In genomic region chr16:72247821-72248253, GRCh38 we compare ENCODE assay signal across 18 cellular contexts.
A peak's percentile ranks its signal among the peaks of the same experiment; 100 is the strongest.
DNase-seq lines count a peak whose midpoint lies in the region; ATAC-seq, FAIRE-seq and TF ChIP-seq lines count a peak whose summit lies in the region.
"Had no signal": no experiment of that assay in that cellular context is flagged by ENCODE, and none has a peak within 500 bp of the region (broad histone marks: within the 10 kb centered on the region; RNA-seq: fewer than 3 reads in every experiment).

No MANE protein-coding gene starts in this region.

- peaks cover 6% of the 10 kb centered on the region for H3K4me1 ChIP-seq in mammary epithelial cell (ENCODE audit: insufficient read depth, low read length)
- H3K4me1 ChIP-seq in iPS-18a (ENCODE audit: control insufficient read depth, low read depth, low read length), result no peaks in the 10 kb centered on the region
- peaks cover 8% of the 10 kb centered on the region for H3K4me1 ChIP-seq in suprapubic skin
- H3K4me1 ChIP-seq in left lung, result no peaks in the 10 kb centered on the region
- H3K4me1 ChIP-seq: BLaER1 treated with 17β-estradiol and CSF1 and Interleukin-3, amounts not matched to agents 10 nM and 100 nM had no signal

- H3K27ac ChIP-seq in mammary epithelial cell (ENCODE audit: insufficient read depth, low read depth, low read length) (no peak overlapping the region), iPS-18a (ENCODE audit: low read length) (peak overlapping the region; percentile 12), suprapubic skin (peak overlapping the region; percentile 79), left lung (no peak overlapping the region)
- H3K27ac ChIP-seq: BLaER1 treated with 17β-estradiol and CSF1 and Interleukin-3, amounts not matched to agents 10 nM and 100 nM had no signal

- TF ChIP-seq EP300 in suprapubic skin (IDR thresholded peaks at IDR 0.05), result no peak

- H3K36me3 ChIP-seq in mammary epithelial cell (ENCODE audit: insufficient read depth, low read length), result no peaks in the 10 kb centered on the region
- H3K36me3 ChIP-seq in iPS-18a (ENCODE audit: control insufficient read depth, low read depth, low read length), result no peaks in the 10 kb centered on the region
- no peaks in the 10 kb centered on the region for H3K36me3 ChIP-seq in suprapubic skin
- H3K36me3 ChIP-seq in left lung, result no peaks in the 10 kb centered on the region
- H3K36me3 ChIP-seq: BLaER1 treated with 17β-estradiol and CSF1 and Interleukin-3, amounts not matched to agents 10 nM and 100 nM had no signal

- no peaks in the 10 kb centered on the region for H3K79me2 ChIP-seq in mammary epithelial cell (ENCODE audit: insufficient read depth, low read length)

- no peak overlapping the region for H2AFZ ChIP-seq in mammary epithelial cell (ENCODE audit: low read depth, low read length)

- 89% methylated on average over 5 of the region's 5 CpGs for WGBS in mammary epithelial cell (ENCODE audit: low coverage, missing lambda C conversion rate)
- WGBS in suprapubic skin, result 52% methylated on average over 5 of the region's 5 CpGs

- intact Hi-C loops in mammary epithelial cell (cut with micrococcal nuclease), result loop anchor here (10.0 kb wide), 2 partner anchors 417 to 1707 kb away; no protein-coding TSS in a partner anchor
- intact Hi-C loops in left lung (cut with DNase I), result loop anchor here in 1 of 2 donors (10.0 kb wide), 1 partner anchor 217 kb away; no protein-coding TSS in a partner anchor

- dilution Hi-C loops in mammary epithelial cell (cut with HindIII; ENCODE audit: low sequenced_read_pairs), result no loop called here

- DNase-seq in HTR-8/SVneo (ENCODE audit: insufficient read length, low spot score) (no peak), mammary epithelial cell (peak; percentile 22), suprapubic skin (ENCODE audit: low spot score in 2 of 2) (no peak), OCI-M1 (lab: John Stamatoyannopoulos, UW) (no peak), left lung (no peak)
- no peak for DNase-seq in activated naive CD4-positive, alpha-beta T cell (lab: John Stamatoyannopoulos, UW)
- DNase-seq: activated CD8-positive, alpha-beta T cell treated with anti-CD3 and anti-CD28 coated beads, Interleukin-2, amount 10 ng/mL, durations not matched to agents 7 days and 5 days; dorsolateral prefrontal cortex; immature natural killer cell; Kasumi-1; NCI-H1694; NCI-H524; stimulated activated CD4-positive, alpha-beta T cell treated with anti-CD3 and anti-CD28 coated beads, Interleukin-12 subunit alpha, Interleukin-12 subunit beta, amount 100 ng/mL, for 4 hours; stimulated activated naive CD8-positive, alpha-beta T cell treated with anti-CD3 and anti-CD28 coated beads, Interleukin-15, Interleukin-2, amounts not matched to agents 100 U/mL and 50 U/mL, for 24 hours had no signal

- H3K9ac ChIP-seq in mammary epithelial cell (ENCODE audit: insufficient read depth, low read length) (no peak overlapping the region), iPS-18a (ENCODE audit: low read length) (no peak overlapping the region)
- H3K9ac ChIP-seq: BLaER1 treated with 17β-estradiol and CSF1 and Interleukin-3, amounts not matched to agents 10 nM and 100 nM had no signal

- ATAC-seq in GM18517 (IDR thresholded peaks at IDR 0.05; ENCODE audit: unreplicated experiment), result no peak
- no peak for ATAC-seq in left lung
- ATAC-seq: activated CD8-positive, alpha-beta T cell treated with anti-CD3 and anti-CD28 coated beads, Interleukin-2, amount 10 ng/mL, durations not matched to agents 7 days and 5 days; GM12878; stimulated activated naive CD8-positive, alpha-beta T cell treated with anti-CD3 and anti-CD28 coated beads, Interleukin-15, Interleukin-2, amounts not matched to agents 100 U/mL and 50 U/mL, for 24 hours had no signal

- CTCF ChIA-PET in mammary epithelial cell (lab: Charles Lee; ENCODE audit: low non-redundant PET), result no interaction called here

- TF ChIP-seq CTCF in mammary epithelial cell (conservative IDR thresholded peaks at IDR 0.05 in 1 of 2, IDR thresholded peaks at IDR 0.05 in 1 of 2; ENCODE audit: extremely low read depth in 1 of 2, insufficient read depth in 1 of 2, low read depth in 1 of 2, low read length in 2 of 2) (no peak), suprapubic skin (IDR thresholded peaks at IDR 0.05) (no peak), left lung (IDR thresholded peaks at IDR 0.05) (no peak)

- H3K27me3 ChIP-seq in mammary epithelial cell (ENCODE audit: insufficient read depth, low read length) (no peaks in the 10 kb centered on the region), iPS-18a (ENCODE audit: control insufficient read depth, insufficient read depth, low read length) (no peaks in the 10 kb centered on the region), suprapubic skin (no peaks in the 10 kb centered on the region), left lung (no peaks in the 10 kb centered on the region)
- H3K27me3 ChIP-seq: BLaER1 treated with 17β-estradiol and CSF1 and Interleukin-3, amounts not matched to agents 10 nM and 100 nM; dorsolateral prefrontal cortex had no signal

- H3K4me3 ChIP-seq in mammary epithelial cell (replicated peaks in 1 of 3; ENCODE audit: insufficient read depth in 1 of 3, low read depth in 2 of 3, low read length in 3 of 3), result no peak overlapping the region
- no peak overlapping the region for H3K4me3 ChIP-seq in iPS-18a (ENCODE audit: low read length)
- H3K4me3 ChIP-seq in suprapubic skin, result no peak overlapping the region
- H3K4me3 ChIP-seq in left lung, result no peak overlapping the region
- H3K4me3 ChIP-seq: BLaER1 treated with 17β-estradiol and CSF1 and Interleukin-3, amounts not matched to agents 10 nM and 100 nM; dorsolateral prefrontal cortex; GM12878 had no signal

- FAIRE-seq in HTR-8/SVneo (lab: Jason Lieb, UNC), result peak; percentile 28
- FAIRE-seq: GM12878 had no signal

- BruUV-seq in mammary epithelial cell (replicated peaks; lab: Mats Ljungman, UMichigan), result no TSS peak

- H3K9me3 ChIP-seq in mammary epithelial cell (replicated peaks; ENCODE audit: insufficient read depth, low read length) (no peaks in the 10 kb centered on the region), iPS-18a (ENCODE audit: control insufficient read depth, low read depth, low read length) (no peaks in the 10 kb centered on the region), suprapubic skin (no peaks in the 10 kb centered on the region), left lung (no peaks in the 10 kb centered on the region)
- H3K9me3 ChIP-seq: BLaER1 treated with 17β-estradiol and CSF1 and Interleukin-3, amounts not matched to agents 10 nM and 100 nM had no signal

- H4K20me1 ChIP-seq in mammary epithelial cell (ENCODE audit: insufficient read depth, low read length), result no peaks in the 10 kb centered on the region
- H4K20me1 ChIP-seq: BLaER1 treated with 17β-estradiol and CSF1 and Interleukin-3, amounts not matched to agents 10 nM and 100 nM had no signal

- TF ChIP-seq POLR2A in suprapubic skin (IDR thresholded peaks at IDR 0.05), result no peak

- H3K4me2 ChIP-seq in mammary epithelial cell (ENCODE audit: insufficient read depth, low read depth, low read length), result no peak overlapping the region
- H3K4me2 ChIP-seq: BLaER1 treated with 17β-estradiol and CSF1 and Interleukin-3, amounts not matched to agents 10 nM and 100 nM had no signal

- in situ Hi-C loops in mammary epithelial cell (cut with MboI; ENCODE audit: low sequenced_read_pairs in 2 of 2), result loop anchor here (5.0 to 25.0 kb wide), 3 partner anchors 214 to 1639 kb away; no protein-coding TSS in a partner anchor

Comparison
In these comparisons a context has a peak if more than half of its experiments do, and no peak if none do; other contexts are left out.
1. H3K27ac ChIP-seq: peak in iPS-18a (single experiment) and suprapubic skin (single experiment); none in mammary epithelial cell (single experiment) and left lung (0 of 2).